8 cellular contexts compared by ENCODE assay signal in the genomic region with DNA sequence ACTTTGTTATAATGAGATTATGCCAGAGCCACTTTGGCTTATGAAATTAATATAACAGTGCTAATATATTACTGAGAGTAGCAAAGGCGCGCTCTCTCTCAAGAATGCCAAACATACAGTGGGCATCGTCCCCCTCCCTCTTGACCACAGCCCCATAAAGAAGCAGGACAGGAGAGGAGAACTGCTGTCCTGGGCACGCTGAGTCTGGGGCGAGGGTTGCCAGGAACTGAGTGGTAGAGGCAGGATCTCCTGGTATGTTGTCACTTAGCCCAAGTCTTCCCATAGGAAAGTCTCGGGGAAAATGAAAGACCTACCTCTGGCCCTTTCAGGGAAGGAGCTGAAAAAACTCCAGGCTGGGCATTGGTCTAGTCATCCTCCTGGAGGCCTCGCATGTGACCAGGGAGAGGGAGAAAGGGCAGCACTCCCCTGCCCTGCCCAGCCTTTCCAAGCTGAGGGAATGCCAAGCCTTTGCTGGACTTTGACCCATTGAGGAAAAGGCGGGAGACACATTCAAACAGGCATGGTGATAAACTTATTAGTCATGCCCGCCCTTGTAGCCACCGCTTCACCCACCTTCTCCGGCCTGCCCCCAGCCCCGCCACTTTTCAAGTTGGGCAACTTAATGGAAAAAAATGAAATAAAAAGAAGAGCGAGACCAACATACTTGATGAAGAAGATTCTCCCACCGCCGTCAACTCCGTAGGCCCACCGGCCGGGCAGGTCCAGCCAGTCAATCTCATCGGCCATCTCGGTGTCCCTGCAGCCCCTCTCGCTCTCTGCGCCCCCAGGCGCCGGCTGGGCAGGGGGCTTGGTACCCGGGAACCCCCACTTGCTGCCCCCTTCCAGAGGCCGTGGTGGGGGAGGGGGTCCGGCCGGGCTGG. TPM values are rescaled to one million over a fixed set of nuclear protein-coding genes. Genes with fewer than 3 reads are reported as not detected.
DNase-seq lines count a peak whose midpoint lies in the region; ATAC-seq and TF ChIP-seq lines count a peak whose summit lies in the region.

No MANE protein-coding gene starts in this region.

- H3K4me1 ChIP-seq in cardiac muscle cell (ENCODE audit: low read depth) (no peaks in the 10 kb centered on the region), mucosa of rectum (ENCODE audit: control insufficient read depth in 2 of 2, insufficient read depth in 2 of 2, low read length in 2 of 2) (peaks cover 16 to 22% of the 10 kb centered on the region in 2 donors), aorta (ENCODE audit: control insufficient read depth in 1 of 2, insufficient read depth in 2 of 2, low read length in 2 of 2) (no peaks in the 10 kb centered on the region)

- peak overlapping the region; percentile 35 for H3K4me3 ChIP-seq in cardiac muscle cell
- H3K4me3 ChIP-seq in dorsolateral prefrontal cortex: peak overlapping the region; percentile 51 to 95 (median 64)
- peak overlapping the region; percentile 72 to 78 for H3K4me3 ChIP-seq in mucosa of rectum (ENCODE audit: low read length in 2 of 2)
- H3K4me3 ChIP-seq in aorta (ENCODE audit: low read length in 2 of 2): peak overlapping the region in 1 of 2 donors; percentile 6

- DNase-seq in cardiac muscle cell (ENCODE audit: low read depth in 1 of 2, low spot score in 1 of 2) (no peak), cardiac septum (ENCODE audit: low spot score) (no peak), dorsolateral prefrontal cortex (no peak), aorta (no peak), NCI-H510A (lab: John Stamatoyannopoulos, UW) (no peak), kidney glomerular epithelial cell (lab: John Stamatoyannopoulos, UW) (no peak)

- TF ChIP-seq CTCF in cardiac muscle cell (IDR thresholded peaks at IDR 0.05; ENCODE audit: low read depth, low read length): no peak
- TF ChIP-seq CTCF in dorsolateral prefrontal cortex (IDR thresholded peaks at IDR 0.05 in 54 of 56, conservative IDR thresholded peaks at IDR 0.05 in 2 of 56; ENCODE audit: low read depth in 1 of 56, partially characterized antibody in 56 of 56): no peak

- H3K9me3 ChIP-seq in cardiac muscle cell (ENCODE audit: low read depth): no peaks in the 10 kb centered on the region
- H3K9me3 ChIP-seq in mucosa of rectum (ENCODE audit: control insufficient read depth in 2 of 2, low read length in 2 of 2): no peaks in the 10 kb centered on the region
- no peaks in the 10 kb centered on the region for H3K9me3 ChIP-seq in aorta (ENCODE audit: control insufficient read depth, low read length)

- intact Hi-C loops in cardiac septum (cut with DNase I) (no loop called here), dorsolateral prefrontal cortex (cut with DNase I) (no loop called here), aorta (cut with DNase I) (no loop called here)

- H3K36me3 ChIP-seq in cardiac muscle cell (no peaks in the 10 kb centered on the region), mucosa of rectum (ENCODE audit: control insufficient read depth in 2 of 2, insufficient read depth in 2 of 2, low read length in 2 of 2) (no peaks in the 10 kb centered on the region), aorta (ENCODE audit: control insufficient read depth in 1 of 2, insufficient read depth in 2 of 2, low read length in 1 of 2) (no peaks in the 10 kb centered on the region)

- no peak overlapping the region for H3K27ac ChIP-seq in cardiac muscle cell
- H3K27ac ChIP-seq in dorsolateral prefrontal cortex: peak overlapping the region in 1 of 59 donors; percentile 53
- peak overlapping the region; percentile 88 to 89 for H3K27ac ChIP-seq in mucosa of rectum (ENCODE audit: low read depth in 2 of 2, low read length in 2 of 2)
- no peak overlapping the region for H3K27ac ChIP-seq in aorta (ENCODE audit: low read depth in 1 of 2, low read length in 2 of 2)

- ATAC-seq in aorta (ENCODE audit: low FRiP score): peak; percentile 55
- no peak for ATAC-seq in GM18867 (IDR thresholded peaks at IDR 0.05; ENCODE audit: unreplicated experiment)

- WGBS in aorta, 2 donors: 50 to 57% methylated on average over 25 to 28 of the region's 28 CpGs

- H3K27me3 ChIP-seq in cardiac muscle cell (peaks cover 97% of the 10 kb centered on the region), dorsolateral prefrontal cortex (peaks cover 0 to 3% (median 0%) of the 10 kb centered on the region in 45 donors), mucosa of rectum (ENCODE audit: control insufficient read depth in 2 of 2, insufficient read depth in 2 of 2, low read length in 2 of 2) (peaks cover 0 to 2% of the 10 kb centered on the region in 2 donors), aorta (ENCODE audit: control insufficient read depth in 1 of 2, insufficient read depth in 2 of 2, low read length in 1 of 2) (no peaks in the 10 kb centered on the region)

- peak overlapping the region; percentile 70 to 86 for H3K9ac ChIP-seq in mucosa of rectum (ENCODE audit: low read depth in 1 of 2, low read length in 2 of 2)

RNA-seq across cellular contexts. Expression of a gene that starts 17.4 kb away (rescaled TPM):
- total RNA-seq in cardiac muscle cell (44.1 and 71.7 TPM in 2 replicates), cardiac septum (27.9 TPM), dorsolateral prefrontal cortex (100 to 1,000 TPM in 47 of 120 experiments, 10 to 100 TPM in 73; 49.5 to 154 (median 97.2) TPM), aorta (10 to 100 TPM in 1 of 2 donors, 1 to 10 TPM in 1; 3.9 to 19.6 TPM)
- polyA plus RNA-seq in cardiac muscle cell (23.1 and 41.6 TPM in 2 replicates), aorta (1 to 10 TPM in 1 of 2 donors, under 1 TPM in 1; 0.56 to 6.1 TPM)

RNA-seq across cellular contexts. Expression of a gene that starts 34.5 kb away (rescaled TPM):
- total RNA-seq in cardiac muscle cell: 24.9 and 27.0 TPM in 2 replicates
- 15.7 and 19.8 TPM in 2 replicates for polyA plus RNA-seq in cardiac muscle cell
- 21.2 TPM for total RNA-seq in cardiac septum
- 10 to 100 TPM; 26.2 to 55.9 (median 35.6) TPM for total RNA-seq in dorsolateral prefrontal cortex
- total RNA-seq in aorta: 10 to 100 TPM; 39.3 to 59.9 TPM
- 10 to 100 TPM in 1 of 2 donors, 1 to 10 TPM in 1; 6.8 to 13.7 TPM for polyA plus RNA-seq in aorta

Comparison
In these comparisons a context has a peak if more than half of its experiments do, and no peak if none do; other contexts are left out.
1. H3K27ac ChIP-seq: peak in mucosa of rectum (2 of 2); none in cardiac muscle cell (single experiment) and aorta (0 of 2).